In the genomic region with DNA sequence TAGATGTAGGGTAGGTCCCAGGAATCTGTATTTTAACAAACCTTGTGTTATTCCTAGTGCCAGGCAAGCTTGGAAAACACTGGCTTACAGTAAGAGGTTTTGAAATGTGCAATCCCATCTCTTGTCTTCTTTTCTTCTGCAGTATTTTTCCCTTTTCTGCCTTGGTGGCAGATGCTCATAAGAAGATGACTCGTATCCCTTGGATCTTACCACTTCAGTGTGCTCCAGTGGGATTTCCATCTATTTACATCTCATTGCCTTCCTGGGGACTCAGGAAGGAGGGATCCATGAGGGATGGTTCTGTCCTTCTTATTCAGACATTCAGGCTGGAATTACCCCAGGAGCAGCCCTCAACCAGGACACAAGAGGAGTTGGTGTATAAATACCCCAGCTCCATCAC, we compare ENCODE assay signal across 1 cellular context.
TF ChIP-seq lines count a peak whose summit lies in the region.

No MANE protein-coding gene starts in this region.

TF ChIP-seq in IMR-90, 13 proteins besides CTCF, POLR2A, EP300 and RAD21 (continued from another document):
- TF ChIP-seq, protein P1, sequence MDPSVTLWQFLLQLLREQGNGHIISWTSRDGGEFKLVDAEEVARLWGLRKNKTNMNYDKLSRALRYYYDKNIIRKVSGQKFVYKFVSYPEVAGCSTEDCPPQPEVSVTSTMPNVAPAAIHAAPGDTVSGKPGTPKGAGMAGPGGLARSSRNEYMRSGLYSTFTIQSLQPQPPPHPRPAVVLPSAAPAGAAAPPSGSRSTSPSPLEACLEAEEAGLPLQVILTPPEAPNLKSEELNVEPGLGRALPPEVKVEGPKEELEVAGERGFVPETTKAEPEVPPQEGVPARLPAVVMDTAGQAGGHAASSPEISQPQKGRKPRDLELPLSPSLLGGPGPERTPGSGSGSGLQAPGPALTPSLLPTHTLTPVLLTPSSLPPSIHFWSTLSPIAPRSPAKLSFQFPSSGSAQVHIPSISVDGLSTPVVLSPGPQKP (IDR thresholded peaks at IDR 0.05; ENCODE audit: borderline replicate concordance, low read depth, low read length): no peak
- TF ChIP-seq MAZ (IDR thresholded peaks at IDR 0.05; ENCODE audit: borderline replicate concordance, low read depth, low read length): no peak
- no peak for TF ChIP-seq FOS (IDR thresholded peaks at IDR 0.05; ENCODE audit: low read depth, low read length)
- no peak for TF ChIP-seq MXI1 (IDR thresholded peaks at IDR 0.05; ENCODE audit: borderline replicate concordance, low read depth, low read length)
- no peak for TF ChIP-seq BHLHE40 (IDR thresholded peaks at IDR 0.05; ENCODE audit: low read depth, low read length)
- TF ChIP-seq RCOR1 (IDR thresholded peaks at IDR 0.05; ENCODE audit: insufficient replicate concordance, low read length): no peak
TF ChIP-seq in IMR-90: peak in this region for 0.
